In the genomic region with DNA sequence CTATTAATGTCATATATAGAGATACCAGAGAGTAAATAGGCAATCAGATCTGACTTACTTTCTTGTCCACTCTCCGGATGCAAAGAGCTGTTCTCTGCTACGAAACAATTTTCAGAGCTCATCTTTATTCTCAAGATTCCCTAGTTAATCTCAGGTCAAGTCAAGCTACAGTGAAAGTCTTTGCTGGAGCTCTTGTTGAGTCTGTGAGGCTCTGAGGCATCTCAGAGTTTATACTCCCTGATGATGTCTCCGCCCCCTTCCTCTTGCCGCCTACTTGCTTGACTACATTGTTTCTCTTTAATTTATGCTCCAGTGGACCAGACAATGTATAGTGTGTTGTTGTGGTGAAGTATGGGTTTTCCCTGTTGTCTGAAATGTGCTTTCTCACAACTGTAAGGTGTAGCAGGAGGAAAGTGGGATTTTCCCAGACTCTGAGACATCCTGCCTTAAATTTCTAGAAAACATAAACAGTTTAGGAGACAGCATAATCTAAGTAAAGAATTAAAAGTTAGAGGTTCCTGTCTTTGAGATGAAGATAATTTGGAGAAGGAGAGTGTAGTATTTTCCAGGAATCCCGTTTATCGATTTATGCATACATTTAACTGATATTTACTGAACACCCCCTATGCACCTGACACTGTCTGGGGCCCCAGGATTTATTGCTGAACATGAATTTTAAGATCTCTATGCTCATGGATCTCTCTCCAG, we compare ENCODE assay signal across 1 cellular context.
TF ChIP-seq lines count a peak whose summit lies in the region.

A gene (minus strand): TSS at position 203 of the 708 bp plus-strand sequence. CDS start 81 bp downstream, at position 122.

TF ChIP-seq in GM12878, 131 proteins besides CTCF, POLR2A, EP300 and RAD21 (continued from another document):
- TF ChIP-seq, protein P1, sequence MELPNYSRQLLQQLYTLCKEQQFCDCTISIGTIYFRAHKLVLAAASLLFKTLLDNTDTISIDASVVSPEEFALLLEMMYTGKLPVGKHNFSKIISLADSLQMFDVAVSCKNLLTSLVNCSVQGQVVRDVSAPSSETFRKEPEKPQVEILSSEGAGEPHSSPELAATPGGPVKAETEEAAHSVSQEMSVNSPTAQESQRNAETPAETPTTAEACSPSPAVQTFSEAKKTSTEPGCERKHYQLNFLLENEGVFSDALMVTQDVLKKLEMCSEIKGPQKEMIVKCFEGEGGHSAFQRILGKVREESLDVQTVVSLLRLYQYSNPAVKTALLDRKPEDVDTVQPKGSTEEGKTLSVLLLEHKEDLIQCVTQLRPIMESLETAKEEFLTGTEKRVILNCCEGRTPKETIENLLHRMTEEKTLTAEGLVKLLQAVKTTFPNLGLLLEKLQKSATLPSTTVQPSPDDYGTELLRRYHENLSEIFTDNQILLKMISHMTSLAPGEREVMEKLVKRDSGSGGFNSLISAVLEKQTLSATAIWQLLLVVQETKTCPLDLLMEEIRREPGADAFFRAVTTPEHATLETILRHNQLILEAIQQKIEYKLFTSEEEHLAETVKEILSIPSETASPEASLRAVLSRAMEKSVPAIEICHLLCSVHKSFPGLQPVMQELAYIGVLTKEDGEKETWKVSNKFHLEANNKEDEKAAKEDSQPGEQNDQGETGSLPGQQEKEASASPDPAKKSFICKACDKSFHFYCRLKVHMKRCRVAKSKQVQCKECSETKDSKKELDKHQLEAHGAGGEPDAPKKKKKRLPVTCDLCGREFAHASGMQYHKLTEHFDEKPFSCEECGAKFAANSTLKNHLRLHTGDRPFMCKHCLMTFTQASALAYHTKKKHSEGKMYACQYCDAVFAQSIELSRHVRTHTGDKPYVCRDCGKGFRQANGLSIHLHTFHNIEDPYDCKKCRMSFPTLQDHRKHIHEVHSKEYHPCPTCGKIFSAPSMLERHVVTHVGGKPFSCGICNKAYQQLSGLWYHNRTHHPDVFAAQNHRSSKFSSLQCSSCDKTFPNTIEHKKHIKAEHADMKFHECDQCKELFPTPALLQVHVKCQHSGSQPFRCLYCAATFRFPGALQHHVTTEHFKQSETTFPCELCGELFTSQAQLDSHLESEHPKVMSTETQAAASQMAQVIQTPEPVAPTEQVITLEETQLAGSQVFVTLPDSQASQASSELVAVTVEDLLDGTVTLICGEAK (IDR thresholded peaks at IDR 0.05; ENCODE audit: borderline replicate concordance) = peak; percentile 39; the same call in 1 of the 2 replicates
- TF ChIP-seq NR2F1 (conservative IDR thresholded peaks at IDR 0.05) (no peak), TCF3 (IDR thresholded peaks at IDR 0.05; ENCODE audit: borderline replicate concordance, insufficient read depth, low read depth, low read length) (peak; percentile 76; the same call in 1 of the 2 replicates), FOS (IDR thresholded peaks at IDR 0.05; ENCODE audit: borderline replicate concordance, extremely low read depth, insufficient read length) (no peak), ZNF384 (IDR thresholded peaks at IDR 0.05; ENCODE audit: borderline replicate concordance, low read depth, low read length) (no peak), SPI1 (IDR thresholded peaks at IDR 0.05; ENCODE audit: borderline replicate concordance, insufficient read depth, low read depth, low read length) (peak; percentile 34; the same call in 1 of the 2 replicates), RUNX3 (IDR thresholded peaks at IDR 0.05; ENCODE audit: low read length) (peak; percentile 94), MEF2B (IDR thresholded peaks at IDR 0.05; ENCODE audit: partially characterized antibody, poor library complexity, severe bottlenecking) (peak; percentile 15), KLF5 (IDR thresholded peaks at IDR 0.05; ENCODE audit: partially characterized antibody) (peak; percentile 52), RELA (IDR thresholded peaks at IDR 0.05; ENCODE audit: borderline replicate concordance, partially characterized antibody) (peak; percentile 93)
- TF ChIP-seq, protein P2, sequence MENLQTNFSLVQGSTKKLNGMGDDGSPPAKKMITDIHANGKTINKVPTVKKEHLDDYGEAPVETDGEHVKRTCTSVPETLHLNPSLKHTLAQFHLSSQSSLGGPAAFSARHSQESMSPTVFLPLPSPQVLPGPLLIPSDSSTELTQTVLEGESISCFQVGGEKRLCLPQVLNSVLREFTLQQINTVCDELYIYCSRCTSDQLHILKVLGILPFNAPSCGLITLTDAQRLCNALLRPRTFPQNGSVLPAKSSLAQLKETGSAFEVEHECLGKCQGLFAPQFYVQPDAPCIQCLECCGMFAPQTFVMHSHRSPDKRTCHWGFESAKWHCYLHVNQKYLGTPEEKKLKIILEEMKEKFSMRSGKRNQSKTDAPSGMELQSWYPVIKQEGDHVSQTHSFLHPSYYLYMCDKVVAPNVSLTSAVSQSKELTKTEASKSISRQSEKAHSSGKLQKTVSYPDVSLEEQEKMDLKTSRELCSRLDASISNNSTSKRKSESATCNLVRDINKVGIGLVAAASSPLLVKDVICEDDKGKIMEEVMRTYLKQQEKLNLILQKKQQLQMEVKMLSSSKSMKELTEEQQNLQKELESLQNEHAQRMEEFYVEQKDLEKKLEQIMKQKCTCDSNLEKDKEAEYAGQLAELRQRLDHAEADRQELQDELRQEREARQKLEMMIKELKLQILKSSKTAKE (IDR thresholded peaks at IDR 0.05; ENCODE audit: low read depth, poor library complexity, severe bottlenecking) = peak; percentile 98
- TF ChIP-seq, protein P3, sequence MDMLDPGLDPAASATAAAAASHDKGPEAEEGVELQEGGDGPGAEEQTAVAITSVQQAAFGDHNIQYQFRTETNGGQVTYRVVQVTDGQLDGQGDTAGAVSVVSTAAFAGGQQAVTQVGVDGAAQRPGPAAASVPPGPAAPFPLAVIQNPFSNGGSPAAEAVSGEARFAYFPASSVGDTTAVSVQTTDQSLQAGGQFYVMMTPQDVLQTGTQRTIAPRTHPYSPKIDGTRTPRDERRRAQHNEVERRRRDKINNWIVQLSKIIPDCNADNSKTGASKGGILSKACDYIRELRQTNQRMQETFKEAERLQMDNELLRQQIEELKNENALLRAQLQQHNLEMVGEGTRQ (IDR thresholded peaks at IDR 0.05; ENCODE audit: borderline replicate concordance, low read depth, low read length) = no peak
- TF ChIP-seq, protein P4, sequence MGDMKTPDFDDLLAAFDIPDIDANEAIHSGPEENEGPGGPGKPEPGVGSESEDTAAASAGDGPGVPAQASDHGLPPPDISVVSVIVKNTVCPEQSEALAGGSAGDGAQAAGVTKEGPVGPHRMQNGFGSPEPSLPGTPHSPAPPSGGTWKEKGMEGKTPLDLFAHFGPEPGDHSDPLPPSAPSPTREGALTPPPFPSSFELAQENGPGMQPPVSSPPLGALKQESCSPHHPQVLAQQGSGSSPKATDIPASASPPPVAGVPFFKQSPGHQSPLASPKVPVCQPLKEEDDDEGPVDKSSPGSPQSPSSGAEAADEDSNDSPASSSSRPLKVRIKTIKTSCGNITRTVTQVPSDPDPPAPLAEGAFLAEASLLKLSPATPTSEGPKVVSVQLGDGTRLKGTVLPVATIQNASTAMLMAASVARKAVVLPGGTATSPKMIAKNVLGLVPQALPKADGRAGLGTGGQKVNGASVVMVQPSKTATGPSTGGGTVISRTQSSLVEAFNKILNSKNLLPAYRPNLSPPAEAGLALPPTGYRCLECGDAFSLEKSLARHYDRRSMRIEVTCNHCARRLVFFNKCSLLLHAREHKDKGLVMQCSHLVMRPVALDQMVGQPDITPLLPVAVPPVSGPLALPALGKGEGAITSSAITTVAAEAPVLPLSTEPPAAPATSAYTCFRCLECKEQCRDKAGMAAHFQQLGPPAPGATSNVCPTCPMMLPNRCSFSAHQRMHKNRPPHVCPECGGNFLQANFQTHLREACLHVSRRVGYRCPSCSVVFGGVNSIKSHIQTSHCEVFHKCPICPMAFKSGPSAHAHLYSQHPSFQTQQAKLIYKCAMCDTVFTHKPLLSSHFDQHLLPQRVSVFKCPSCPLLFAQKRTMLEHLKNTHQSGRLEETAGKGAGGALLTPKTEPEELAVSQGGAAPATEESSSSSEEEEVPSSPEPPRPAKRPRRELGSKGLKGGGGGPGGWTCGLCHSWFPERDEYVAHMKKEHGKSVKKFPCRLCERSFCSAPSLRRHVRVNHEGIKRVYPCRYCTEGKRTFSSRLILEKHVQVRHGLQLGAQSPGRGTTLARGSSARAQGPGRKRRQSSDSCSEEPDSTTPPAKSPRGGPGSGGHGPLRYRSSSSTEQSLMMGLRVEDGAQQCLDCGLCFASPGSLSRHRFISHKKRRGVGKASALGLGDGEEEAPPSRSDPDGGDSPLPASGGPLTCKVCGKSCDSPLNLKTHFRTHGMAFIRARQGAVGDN (IDR thresholded peaks at IDR 0.05) = peak; percentile 98
- TF ChIP-seq, protein P5, sequence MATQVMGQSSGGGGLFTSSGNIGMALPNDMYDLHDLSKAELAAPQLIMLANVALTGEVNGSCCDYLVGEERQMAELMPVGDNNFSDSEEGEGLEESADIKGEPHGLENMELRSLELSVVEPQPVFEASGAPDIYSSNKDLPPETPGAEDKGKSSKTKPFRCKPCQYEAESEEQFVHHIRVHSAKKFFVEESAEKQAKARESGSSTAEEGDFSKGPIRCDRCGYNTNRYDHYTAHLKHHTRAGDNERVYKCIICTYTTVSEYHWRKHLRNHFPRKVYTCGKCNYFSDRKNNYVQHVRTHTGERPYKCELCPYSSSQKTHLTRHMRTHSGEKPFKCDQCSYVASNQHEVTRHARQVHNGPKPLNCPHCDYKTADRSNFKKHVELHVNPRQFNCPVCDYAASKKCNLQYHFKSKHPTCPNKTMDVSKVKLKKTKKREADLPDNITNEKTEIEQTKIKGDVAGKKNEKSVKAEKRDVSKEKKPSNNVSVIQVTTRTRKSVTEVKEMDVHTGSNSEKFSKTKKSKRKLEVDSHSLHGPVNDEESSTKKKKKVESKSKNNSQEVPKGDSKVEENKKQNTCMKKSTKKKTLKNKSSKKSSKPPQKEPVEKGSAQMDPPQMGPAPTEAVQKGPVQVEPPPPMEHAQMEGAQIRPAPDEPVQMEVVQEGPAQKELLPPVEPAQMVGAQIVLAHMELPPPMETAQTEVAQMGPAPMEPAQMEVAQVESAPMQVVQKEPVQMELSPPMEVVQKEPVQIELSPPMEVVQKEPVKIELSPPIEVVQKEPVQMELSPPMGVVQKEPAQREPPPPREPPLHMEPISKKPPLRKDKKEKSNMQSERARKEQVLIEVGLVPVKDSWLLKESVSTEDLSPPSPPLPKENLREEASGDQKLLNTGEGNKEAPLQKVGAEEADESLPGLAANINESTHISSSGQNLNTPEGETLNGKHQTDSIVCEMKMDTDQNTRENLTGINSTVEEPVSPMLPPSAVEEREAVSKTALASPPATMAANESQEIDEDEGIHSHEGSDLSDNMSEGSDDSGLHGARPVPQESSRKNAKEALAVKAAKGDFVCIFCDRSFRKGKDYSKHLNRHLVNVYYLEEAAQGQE (IDR thresholded peaks at IDR 0.05; ENCODE audit: low read depth, low read length) = 0 out of 2 replicates have a peak, but pooled peaks have one; percentile 26
